Comparison of ENCODE assay signal across 8 cellular contexts in the genomic region with DNA sequence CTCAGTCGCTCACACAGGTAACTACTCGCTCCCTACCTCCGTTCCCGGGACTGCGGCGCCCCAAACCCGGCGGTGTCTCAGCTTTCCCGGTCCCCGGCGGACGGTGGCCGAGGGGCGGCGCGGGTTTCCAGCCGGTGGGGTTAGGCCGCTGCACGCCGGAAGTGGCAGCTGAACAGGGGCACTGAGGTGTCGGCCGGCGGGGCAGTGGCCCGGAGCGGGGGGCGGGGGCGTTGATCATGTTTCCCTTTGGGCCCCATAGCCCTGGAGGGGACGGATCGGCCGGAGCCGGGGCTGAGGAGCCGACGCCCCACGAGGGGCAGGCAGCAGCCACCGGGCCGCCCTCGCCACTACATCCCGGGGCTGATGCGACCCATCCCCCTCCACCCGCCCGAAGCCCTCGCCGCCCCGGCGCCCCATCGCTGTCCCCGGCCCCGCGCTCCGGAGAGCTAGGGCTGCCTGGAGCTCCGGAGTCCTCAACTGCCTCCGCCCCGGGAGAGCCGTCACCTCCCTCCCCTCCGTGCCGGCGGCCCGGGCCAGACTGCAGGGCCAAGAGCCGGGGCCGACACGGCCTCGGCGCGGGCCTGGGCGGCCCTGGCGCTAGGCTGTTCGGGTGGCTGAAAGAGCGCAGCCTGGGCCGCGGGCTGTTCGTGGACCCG. TPM values are rescaled to one million over a fixed set of nuclear protein-coding genes. Genes with fewer than 3 reads are reported as not detected.
DNase-seq lines count a peak whose midpoint lies in the region; ATAC-seq lines count a peak whose summit lies in the region.

A gene with protein sequence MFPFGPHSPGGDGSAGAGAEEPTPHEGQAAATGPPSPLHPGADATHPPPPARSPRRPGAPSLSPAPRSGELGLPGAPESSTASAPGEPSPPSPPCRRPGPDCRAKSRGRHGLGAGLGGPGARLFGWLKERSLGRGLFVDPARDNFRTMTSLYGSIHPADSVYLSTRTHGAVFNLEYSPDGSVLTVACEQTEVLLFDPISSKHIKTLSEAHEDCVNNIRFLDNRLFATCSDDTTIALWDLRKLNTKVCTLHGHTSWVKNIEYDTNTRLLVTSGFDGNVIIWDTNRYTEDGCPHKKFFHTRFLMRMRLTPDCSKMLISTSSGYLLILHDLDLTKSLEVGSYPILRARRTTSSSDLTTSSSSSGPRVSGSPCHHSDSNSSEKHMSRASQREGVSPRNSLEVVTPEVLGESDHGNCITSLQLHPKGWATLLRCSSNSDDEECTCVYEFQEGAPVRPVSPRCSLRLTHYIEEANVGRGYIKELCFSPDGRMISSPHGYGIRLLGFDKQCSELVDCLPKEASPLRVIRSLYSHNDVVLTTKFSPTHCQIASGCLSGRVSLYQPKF (plus strand): TSS at position 167 of the 656 bp plus-strand sequence. CDS start 70 bp downstream, at position 237.

- H3K36me3 Mint-ChIP-seq in CD4-positive, CD25-positive, alpha-beta regulatory T cell = no peaks in the 10 kb centered on the region

- no peaks in the 10 kb centered on the region for H3K27me3 ChIP-seq in CD4-positive, CD25-positive, alpha-beta regulatory T cell (ENCODE audit: control insufficient read depth, insufficient read depth, low read length)
- no peaks in the 10 kb centered on the region for H3K27me3 ChIP-seq in endocrine pancreas (ENCODE audit: control insufficient read depth, insufficient read depth, low read length)

- peak within 1 kb of the TSS; percentile 91 for H3K4me3 ChIP-seq in CD4-positive, CD25-positive, alpha-beta regulatory T cell (ENCODE audit: low read depth, low read length)
- H3K4me3 ChIP-seq in endocrine pancreas (ENCODE audit: control insufficient read depth, insufficient read depth, low read length) = peak within 1 kb of the TSS; percentile 94

- no peaks in the 10 kb centered on the region for H3K9me3 Mint-ChIP-seq in CD4-positive, CD25-positive, alpha-beta regulatory T cell

- H3K27me3 Mint-ChIP-seq in CD4-positive, CD25-positive, alpha-beta regulatory T cell = peaks cover 13% of the 10 kb centered on the region

- DNase-seq in CD4-positive, CD25-positive, alpha-beta regulatory T cell = peak; percentile 80 to 91 (median 86)
- peak; percentile 85 for DNase-seq in NCI-H82 (lab: John Stamatoyannopoulos, UW)
- peak; percentile 82 to 97 (median 94) for DNase-seq in activated CD8-positive, alpha-beta memory T cell treated with anti-CD3 and anti-CD28 coated beads for 48 hours (ENCODE audit: low read depth in 2 of 3, low spot score in 2 of 3)
- DNase-seq in mesenteric fat pad (ENCODE audit: low spot score) = peak; percentile 97
- DNase-seq in stimulated activated CD8-positive, alpha-beta memory T cell treated with anti-CD3 and anti-CD28 coated beads, Interleukin-15, amount 100 ng/mL, for 24 hours (ENCODE audit: low read depth) = peak; percentile 88

- no peaks in the 10 kb centered on the region for H3K36me3 ChIP-seq in CD4-positive, CD25-positive, alpha-beta regulatory T cell (ENCODE audit: control insufficient read depth, insufficient read depth, low read length)
- H3K36me3 ChIP-seq in endocrine pancreas (ENCODE audit: control insufficient read depth, insufficient read depth, low read length) = no peaks in the 10 kb centered on the region

- H3K4me1 Mint-ChIP-seq in CD4-positive, CD25-positive, alpha-beta regulatory T cell = peaks cover 23 to 47% (median 39%) of the 10 kb centered on the region in 4 donors

- peak within 1 kb of the TSS; percentile 91 to 97 (median 93) for H3K4me3 Mint-ChIP-seq in CD4-positive, CD25-positive, alpha-beta regulatory T cell

- no peaks in the 10 kb centered on the region for H3K9me3 ChIP-seq in CD4-positive, CD25-positive, alpha-beta regulatory T cell (ENCODE audit: control insufficient read depth in 2 of 2, low read length in 2 of 2)
- H3K9me3 ChIP-seq in endocrine pancreas (ENCODE audit: control insufficient read depth, low read length) = no peaks in the 10 kb centered on the region

- H3K27ac Mint-ChIP-seq in CD4-positive, CD25-positive, alpha-beta regulatory T cell = peak within 1 kb of the TSS; percentile 81 to 92 (median 87)

- H3K27ac ChIP-seq in CD4-positive, CD25-positive, alpha-beta regulatory T cell (ENCODE audit: insufficient read depth, low read length, poor library complexity, severe bottlenecking) = peak within 1 kb of the TSS; percentile 71

- peaks cover 20% of the 10 kb centered on the region for H3K4me1 ChIP-seq in CD4-positive, CD25-positive, alpha-beta regulatory T cell (ENCODE audit: control insufficient read depth, insufficient read depth, low read length, poor library complexity, severe bottlenecking)
- peaks cover 10% of the 10 kb centered on the region for H3K4me1 ChIP-seq in endocrine pancreas (ENCODE audit: control insufficient read depth, insufficient read depth, low read length)

- peak within 1 kb of the TSS; percentile 93 for H3K9ac ChIP-seq in endocrine pancreas (ENCODE audit: control insufficient read depth, insufficient read depth, low read length)

- ATAC-seq in CD4-positive, CD25-positive, alpha-beta regulatory T cell (ENCODE audit: low read depth in 2 of 2) = peak; percentile 83 to 88
- ATAC-seq in GM19324 (IDR thresholded peaks at IDR 0.05; ENCODE audit: low FRiP score, unreplicated experiment) (peak; percentile 84), HG03460 (IDR thresholded peaks at IDR 0.05; ENCODE audit: unreplicated experiment) (peak; percentile 59)

RNA-seq across cellular contexts. Expression of the gene that starts here (rescaled TPM):
- total RNA-seq in CD4-positive, CD25-positive, alpha-beta regulatory T cell = 10.7 TPM
- 10 to 100 TPM; 22.6 to 30.5 (median 26.7) TPM for polyA plus RNA-seq in CD4-positive, CD25-positive, alpha-beta regulatory T cell
- total RNA-seq in mesenteric fat pad = 32.3 TPM

Comparison
In these comparisons a context has a peak if more than half of its experiments do, and no peak if none do; other contexts are left out.
1. Peak in every context shown above with its lines: DNase-seq, ATAC-seq, H3K4me3 ChIP-seq and H3K27ac ChIP-seq.